22 cellular contexts compared by ENCODE assay signal in genomic region chr13:113889467-113889866, GRCh38.
"Had no signal": no experiment of that assay in that cellular context is flagged by ENCODE, and none has a peak within 500 bp of the region (broad histone marks: within the 10 kb centered on the region; RNA-seq: fewer than 3 reads in every experiment).

No MANE protein-coding gene starts in this region.

- FAIRE-seq: pancreas had no signal

- H3K4me3 ChIP-seq: body of pancreas, gastroesophageal sphincter, heart left ventricle, left lung, lung, pancreas, psoas muscle, upper lobe of left lung had no signal

- H3K36me3 Mint-ChIP-seq: activated naive CD8-positive, alpha-beta T cell treated with anti-CD3 and anti-CD28 coated beads for 36 hours; mesothelial cell of epicardium; natural killer cell had no signal

- H3K4me3 Mint-ChIP-seq: activated naive CD8-positive, alpha-beta T cell treated with anti-CD3 and anti-CD28 coated beads for 36 hours; activated T-cell treated with anti-CD3 and anti-CD28 coated beads, Interleukin-2, amount 50 U/mL, for 24 hours; activated T-helper 17 cell treated with anti-CD3 and anti-CD28 coated beads, Interleukin-2, amount 50 U/mL, for 72 hours; mesothelial cell of epicardium; natural killer cell; T-helper 1 cell treated with Interleukin-12 subunit alpha and Interleukin-12 subunit beta and Interleukin-4 antibody, amounts not matched to agents 30 μg/mL and 1 μg/mL, for 36 hours had no signal

- H3K4me1 ChIP-seq: body of pancreas, left lung, pancreas, psoas muscle had no signal

- DNase-seq: activated CD4-positive, alpha-beta T cell treated with anti-CD3 and anti-CD28 coated beads, Interleukin-2, amount 50 U/mL, for 1 hour; activated CD4-positive, CD25-positive, alpha-beta regulatory T cell treated with anti-CD3 and anti-CD28 coated beads, Interleukin-2, amount 50 U/mL, for 72 hours; activated CD8-positive, alpha-beta memory T cell treated with anti-CD3 and anti-CD28 coated beads, Interleukin-2, amount 50 U/mL, for 4 hours; activated naive CD8-positive, alpha-beta T cell treated with anti-CD3 and anti-CD28 coated beads for 36 hours; activated T-cell treated with anti-CD3 and anti-CD28 coated beads, Interleukin-2, amount 50 U/mL, for 24 hours; body of pancreas; effector CD8-positive, alpha-beta T cell; heart left ventricle; islet precursor cell; left lung; natural killer cell; pancreas; psoas muscle; right cardiac atrium; stimulated activated CD4-positive, alpha-beta T cell treated with anti-CD3 and anti-CD28 coated beads, Interleukin-4, amount 100 ng/mL, for 24 hours; stimulated activated naive CD8-positive, alpha-beta T cell treated with anti-CD3 and anti-CD28 coated beads, Interleukin-15, Interleukin-2, amounts not matched to agents 100 U/mL and 50 U/mL, for 24 hours; upper lobe of left lung had no signal

- H3K9me3 Mint-ChIP-seq: activated naive CD8-positive, alpha-beta T cell treated with anti-CD3 and anti-CD28 coated beads for 36 hours; activated T-cell treated with anti-CD3 and anti-CD28 coated beads, Interleukin-2, amount 50 U/mL, for 24 hours; activated T-helper 17 cell treated with anti-CD3 and anti-CD28 coated beads, Interleukin-2, amount 50 U/mL, for 72 hours; natural killer cell; T-helper 1 cell treated with Interleukin-12 subunit alpha and Interleukin-12 subunit beta and Interleukin-4 antibody, amounts not matched to agents 30 μg/mL and 1 μg/mL, for 36 hours had no signal

- H3K36me3 ChIP-seq: gastroesophageal sphincter, heart left ventricle, left lung, pancreas, upper lobe of left lung had no signal

- H3K4me1 Mint-ChIP-seq: activated naive CD8-positive, alpha-beta T cell treated with anti-CD3 and anti-CD28 coated beads for 36 hours; activated T-helper 17 cell treated with anti-CD3 and anti-CD28 coated beads, Interleukin-2, amount 50 U/mL, for 72 hours; natural killer cell had no signal

- H3K27me3 ChIP-seq: body of pancreas, gastroesophageal sphincter, heart left ventricle, left lung, pancreas, upper lobe of left lung had no signal

- H3K27ac ChIP-seq: body of pancreas, heart left ventricle, left lung, pancreas, psoas muscle, upper lobe of left lung had no signal

- H3K9me3 ChIP-seq: body of pancreas, gastroesophageal sphincter, left lung, pancreas, psoas muscle, upper lobe of left lung had no signal

- H3K27ac Mint-ChIP-seq: activated naive CD8-positive, alpha-beta T cell treated with anti-CD3 and anti-CD28 coated beads for 36 hours; activated T-cell treated with anti-CD3 and anti-CD28 coated beads, Interleukin-2, amount 50 U/mL, for 24 hours; activated T-helper 17 cell treated with anti-CD3 and anti-CD28 coated beads, Interleukin-2, amount 50 U/mL, for 72 hours; mesothelial cell of epicardium; natural killer cell; T-helper 1 cell treated with Interleukin-12 subunit alpha and Interleukin-12 subunit beta and Interleukin-4 antibody, amounts not matched to agents 30 μg/mL and 1 μg/mL, for 36 hours had no signal
